In the genomic region with DNA sequence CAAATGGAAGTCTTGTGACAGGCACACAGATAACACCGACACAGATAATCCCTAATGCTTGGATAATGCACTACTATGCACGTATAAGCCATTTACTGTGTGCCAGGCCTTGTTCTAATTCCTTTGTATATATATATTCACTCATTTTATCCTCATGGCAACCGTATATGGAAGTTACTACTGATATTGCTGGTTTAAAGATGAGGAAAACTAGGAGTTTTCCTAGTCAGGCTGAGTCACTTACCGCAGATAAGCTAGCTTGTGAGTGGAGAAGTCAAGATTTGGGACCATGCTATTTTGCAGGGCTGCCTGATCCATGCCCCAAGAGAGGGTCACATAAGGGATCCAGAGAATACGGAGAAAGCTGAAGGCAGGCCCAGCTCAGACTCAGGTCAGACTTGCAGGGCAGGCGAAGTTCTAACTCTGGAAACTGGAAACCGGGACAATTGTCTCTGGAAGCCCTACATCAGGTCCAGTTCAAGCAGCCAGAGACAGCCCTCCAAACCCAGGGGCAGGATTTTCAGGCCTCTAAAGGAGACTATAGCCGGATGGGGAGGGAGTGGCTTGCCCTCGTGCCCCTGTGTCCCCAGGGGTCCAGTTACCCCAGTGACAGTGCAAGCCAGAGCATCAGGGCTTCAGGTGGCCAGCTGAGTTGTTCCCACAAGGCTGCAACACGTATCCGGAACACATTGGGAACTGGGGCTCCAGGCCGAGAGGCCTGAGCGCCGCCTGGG, we compare ENCODE assay signal across 8 cellular contexts.
A peak's percentile ranks its signal among the peaks of the same experiment; 100 is the strongest.
DNase-seq lines count a peak whose midpoint lies in the region; ATAC-seq, FAIRE-seq and TF ChIP-seq lines count a peak whose summit lies in the region.

No MANE protein-coding gene starts in this region.

- no peaks in the 10 kb centered on the region for H4K20me1 ChIP-seq in osteoblast (ENCODE audit: insufficient read depth, low read length)

- H3K36me3 ChIP-seq in osteoblast (ENCODE audit: insufficient read depth, low read length) = no peaks in the 10 kb centered on the region

- ATAC-seq in GM18867 (IDR thresholded peaks at IDR 0.05; ENCODE audit: unreplicated experiment) (peak; percentile 23), HG02759 (IDR thresholded peaks at IDR 0.05; ENCODE audit: unreplicated experiment) (peak; percentile 14)

- no peaks in the 10 kb centered on the region for H3K9me3 ChIP-seq in osteoblast (ENCODE audit: low read depth, low read length)

- TF ChIP-seq POLR2A in H54 (IDR thresholded peaks at IDR 0.05; ENCODE audit: low read depth, low read length) = no peak

- peak overlapping the region; percentile 17 for H3K27ac ChIP-seq in angular gyrus (ENCODE audit: low read depth, low read length)
- peak overlapping the region; percentile 36 for H3K27ac ChIP-seq in osteoblast (ENCODE audit: low read depth, low read length)

- TF ChIP-seq CTCF in osteoblast (IDR thresholded peaks at IDR 0.05; ENCODE audit: extremely low read depth, low read depth, low read length) = no peak

- H3K4me3 ChIP-seq in osteoblast (ENCODE audit: insufficient read depth, low read length) = no peak overlapping the region

- no peak for FAIRE-seq in H54 (lab: Jason Lieb, UNC)

- H3K27me3 ChIP-seq in osteoblast (ENCODE audit: insufficient read depth, low read length) = peaks cover 5% of the 10 kb centered on the region

- peaks cover 12% of the 10 kb centered on the region for H3K4me1 ChIP-seq in osteoblast (ENCODE audit: insufficient read depth, low read length)

- H2AFZ ChIP-seq in osteoblast (ENCODE audit: low read length) = peak overlapping the region; percentile 85

- H3K79me2 ChIP-seq in osteoblast (ENCODE audit: insufficient read depth, low read length) = no peaks in the 10 kb centered on the region

- DNase-seq in osteoblast (ENCODE audit: insufficient read length, low spot score, missing footprints) = no peak
- DNase-seq in LoVo (ENCODE audit: low spot score) = no peak
- DNase-seq in ecto neural progenitor cell (ENCODE audit: low spot score) = no peak
- DNase-seq in H54 (ENCODE audit: insufficient read length, low spot score) = no peak
- DNase-seq in activated CD4-positive, alpha-beta T cell treated with anti-CD3 and anti-CD28 coated beads, Interleukin-2, amount 50 U/mL, for 4 hours = no peak

- H3K4me2 ChIP-seq in osteoblast (ENCODE audit: insufficient read depth, low read length) = peak overlapping the region; percentile 41
